In the genomic region with DNA sequence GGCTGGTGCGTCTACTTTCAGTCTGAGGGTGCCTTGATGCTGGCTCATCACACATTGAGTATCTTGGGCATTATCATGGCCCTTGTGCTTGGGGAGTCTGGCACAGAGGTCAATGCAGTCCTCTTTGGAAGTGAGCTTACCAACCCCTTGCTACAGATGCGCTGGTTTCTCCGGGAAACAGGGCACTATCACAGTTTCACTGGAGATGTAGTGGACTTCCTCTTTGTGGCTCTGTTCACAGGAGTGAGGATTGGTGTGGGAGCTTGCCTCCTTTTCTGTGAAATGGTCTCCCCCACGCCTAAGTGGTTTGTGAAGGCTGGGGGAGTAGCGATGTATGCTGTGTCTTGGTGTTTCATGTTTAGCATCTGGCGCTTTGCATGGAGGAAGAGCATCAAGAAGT, we compare ENCODE assay signal across 14 cellular contexts. TPM values are rescaled to one million over a fixed set of nuclear protein-coding genes. Genes with fewer than 3 reads are reported as not detected.
DNase-seq lines count a peak whose midpoint lies in the region; ATAC-seq, FAIRE-seq and TF ChIP-seq lines count a peak whose summit lies in the region.
"Had no signal": no experiment of that assay in that cellular context is flagged by ENCODE, and none has a peak within 500 bp of the region (broad histone marks: within the 10 kb centered on the region; RNA-seq: fewer than 3 reads in every experiment).

No MANE protein-coding gene starts in this region.

- no peak for ATAC-seq in GM19328 (IDR thresholded peaks at IDR 0.05; ENCODE audit: unreplicated experiment)

- no peaks in the 10 kb centered on the region for H4K20me1 ChIP-seq in astrocyte (ENCODE audit: insufficient read depth, low read length)

- H3K27me3 ChIP-seq in astrocyte (ENCODE audit: insufficient read depth, low read length), result no peaks in the 10 kb centered on the region

- TF ChIP-seq POLR2A in GM12891 (IDR thresholded peaks at IDR 0.05; ENCODE audit: low read depth, low read length), result no peak
- TF ChIP-seq POLR2A in erythroblast (IDR thresholded peaks at IDR 0.05; ENCODE audit: low read length), result no peak

- peaks cover 4% of the 10 kb centered on the region for H3K36me3 Mint-ChIP-seq in astrocyte (ENCODE audit: low read depth, unreplicated experiment)
- H3K36me3 Mint-ChIP-seq in mesothelial cell of epicardium, result peaks cover 8% of the 10 kb centered on the region

- FAIRE-seq in GM12891 (lab: Jason Lieb, UNC) (no peak), astrocyte (lab: Jason Lieb, UNC) (no peak)

- no peak overlapping the region for H3K9ac ChIP-seq in astrocyte (ENCODE audit: low read length)
- H3K9ac ChIP-seq: BLaER1 treated with 17β-estradiol and CSF1 and Interleukin-3, amounts not matched to agents 10 nM and 100 nM had no signal

- H3K4me1 ChIP-seq in astrocyte (ENCODE audit: insufficient read depth, low read length), result peaks cover 57% of the 10 kb centered on the region

- H3K27me3 Mint-ChIP-seq in astrocyte (ENCODE audit: low read depth, unreplicated experiment), result no peaks in the 10 kb centered on the region
- H3K27me3 Mint-ChIP-seq in mesothelial cell of epicardium (ENCODE audit: low read depth), result no peaks in the 10 kb centered on the region

- H3K4me3 ChIP-seq in astrocyte (ENCODE audit: insufficient read depth, low read depth, low read length), result no peak overlapping the region
- H3K4me3 ChIP-seq: BLaER1 treated with 17β-estradiol and CSF1 and Interleukin-3, amounts not matched to agents 10 nM and 100 nM had no signal

- H3K36me3 ChIP-seq in astrocyte (ENCODE audit: insufficient read depth, low read length), result peaks cover 9% of the 10 kb centered on the region

- no peak for TF ChIP-seq CTCF in astrocyte (IDR thresholded peaks at IDR 0.05; ENCODE audit: insufficient read depth, low read depth, low read length)
- TF ChIP-seq CTCF in mesothelial cell of epicardium (IDR thresholded peaks at IDR 0.05; ENCODE audit: unreplicated experiment), result no peak

- H3K4me1 Mint-ChIP-seq in astrocyte (ENCODE audit: low read depth, unreplicated experiment) (peaks cover 50% of the 10 kb centered on the region), mesothelial cell of epicardium (peaks cover 42% of the 10 kb centered on the region)

- H3K9me3 ChIP-seq in astrocyte (ENCODE audit: insufficient read depth, low read depth, low read length), result no peaks in the 10 kb centered on the region
- H3K9me3 ChIP-seq: BLaER1 treated with 17β-estradiol and CSF1 and Interleukin-3, amounts not matched to agents 10 nM and 100 nM had no signal

- H3K4me3 Mint-ChIP-seq in astrocyte (ENCODE audit: unreplicated experiment) (no peak overlapping the region), mesothelial cell of epicardium (no peak overlapping the region)

- peak overlapping the region; percentile 82 for H3K27ac ChIP-seq in astrocyte (ENCODE audit: low read depth, low read length)
- H3K27ac ChIP-seq: BLaER1 treated with 17β-estradiol and CSF1 and Interleukin-3, amounts not matched to agents 10 nM and 100 nM had no signal

- H3K79me2 ChIP-seq in astrocyte (ENCODE audit: insufficient read depth, low read length), result peaks cover 36% of the 10 kb centered on the region

- DNase-seq in GM12891 (ENCODE audit: insufficient read length, low spot score) (no peak), MV-4-11 (lab: John Stamatoyannopoulos, UW) (peak; percentile 87), astrocyte (ENCODE audit: low read depth) (no peak), mesothelial cell of epicardium (ENCODE audit: low spot score in 2 of 2, unreplicated experiment in 2 of 2) (no peak), erythroblast (lab: John Stamatoyannopoulos, UW) (no peak), NCI-H69 (lab: John Stamatoyannopoulos, UW) (no peak)
- DNase-seq: Kasumi-1, NCI-H1048, NCI-H146, NCI-H2081 treated with DMSO at 0.1 percent for 48 hours, NCI-H226, SHP77 had no signal

- H3K4me2 ChIP-seq in astrocyte (ENCODE audit: low read length), result peak overlapping the region; percentile 51
- H3K4me2 ChIP-seq: BLaER1 treated with 17β-estradiol and CSF1 and Interleukin-3, amounts not matched to agents 10 nM and 100 nM had no signal

- H3K9me3 Mint-ChIP-seq in astrocyte (ENCODE audit: unreplicated experiment) (no peaks in the 10 kb centered on the region), mesothelial cell of epicardium (no peaks in the 10 kb centered on the region)

- H3K27ac Mint-ChIP-seq in astrocyte (ENCODE audit: unreplicated experiment), result peak overlapping the region; percentile 10
- peak overlapping the region; percentile 6 for H3K27ac Mint-ChIP-seq in mesothelial cell of epicardium

- H2AFZ ChIP-seq in astrocyte (ENCODE audit: low read depth, low read length), result no peak overlapping the region

TF ChIP-seq in GM12891, 5 proteins besides CTCF, POLR2A, EP300 and RAD21:
- TF ChIP-seq PAX5 (IDR thresholded peaks at IDR 0.05; ENCODE audit: insufficient read depth, low read length, severe bottlenecking) (no peak), SPI1 (IDR thresholded peaks at IDR 0.05; ENCODE audit: low read depth, low read length) (0 out of 2 replicates have a peak, but pooled peaks have one; percentile 15)
TF ChIP-seq in GM12891: peak in this region for 1.

RNA-seq across cellular contexts. Expression of gene TLCD5, which starts 4.9 kb away (rescaled TPM):
- 2.6 TPM for polyA plus RNA-seq in GM12891 (2012; ENCODE audit: low read depth, missing spikeins)
- total RNA-seq in astrocyte, result 9.3 and 9.5 TPM in 2 replicates
- 15.3 to 15.7 TPM (median 15.6 TPM) in 3 replicates for total RNA-seq in mesothelial cell of epicardium

RNA-seq across cellular contexts. Expression of gene ARHGEF12, which starts 6.2 kb away (rescaled TPM):
- 12.9 TPM for polyA plus RNA-seq in GM12891 (2012; ENCODE audit: low read depth, missing spikeins)
- total RNA-seq in astrocyte (78.0 and 83.1 TPM in 2 replicates), mesothelial cell of epicardium (83.0 to 86.0 TPM (median 85.2 TPM) in 3 replicates)
